In genomic region chr11:84430661-84431060, GRCh38 we compare ENCODE assay signal across 2 cellular contexts.
TF ChIP-seq lines count a peak whose summit lies in the region.

No MANE protein-coding gene starts in this region.

TF ChIP-seq in WTC11, 78 proteins besides CTCF, POLR2A, EP300 and RAD21 (continued from another document):
- TF ChIP-seq, protein P1, sequence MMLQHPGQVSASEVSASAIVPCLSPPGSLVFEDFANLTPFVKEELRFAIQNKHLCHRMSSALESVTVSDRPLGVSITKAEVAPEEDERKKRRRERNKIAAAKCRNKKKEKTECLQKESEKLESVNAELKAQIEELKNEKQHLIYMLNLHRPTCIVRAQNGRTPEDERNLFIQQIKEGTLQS (CRISPR knock-in tag; conservative IDR thresholded peaks at IDR 0.05): no peak
- no peak for TF ChIP-seq PREB (CRISPR knock-in tag; IDR thresholded peaks at IDR 0.05; ENCODE audit: borderline replicate concordance)
- no peak for TF ChIP-seq PRRX2 (CRISPR knock-in tag; IDR thresholded peaks at IDR 0.05)
- no peak for TF ChIP-seq ZNF317 (CRISPR knock-in tag; IDR thresholded peaks at IDR 0.05; ENCODE audit: borderline replicate concordance, low read depth)
- TF ChIP-seq, protein P2, sequence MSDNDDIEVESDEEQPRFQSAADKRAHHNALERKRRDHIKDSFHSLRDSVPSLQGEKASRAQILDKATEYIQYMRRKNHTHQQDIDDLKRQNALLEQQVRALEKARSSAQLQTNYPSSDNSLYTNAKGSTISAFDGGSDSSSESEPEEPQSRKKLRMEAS (CRISPR knock-in tag; IDR thresholded peaks at IDR 0.05): no peak
- TF ChIP-seq, protein P3, sequence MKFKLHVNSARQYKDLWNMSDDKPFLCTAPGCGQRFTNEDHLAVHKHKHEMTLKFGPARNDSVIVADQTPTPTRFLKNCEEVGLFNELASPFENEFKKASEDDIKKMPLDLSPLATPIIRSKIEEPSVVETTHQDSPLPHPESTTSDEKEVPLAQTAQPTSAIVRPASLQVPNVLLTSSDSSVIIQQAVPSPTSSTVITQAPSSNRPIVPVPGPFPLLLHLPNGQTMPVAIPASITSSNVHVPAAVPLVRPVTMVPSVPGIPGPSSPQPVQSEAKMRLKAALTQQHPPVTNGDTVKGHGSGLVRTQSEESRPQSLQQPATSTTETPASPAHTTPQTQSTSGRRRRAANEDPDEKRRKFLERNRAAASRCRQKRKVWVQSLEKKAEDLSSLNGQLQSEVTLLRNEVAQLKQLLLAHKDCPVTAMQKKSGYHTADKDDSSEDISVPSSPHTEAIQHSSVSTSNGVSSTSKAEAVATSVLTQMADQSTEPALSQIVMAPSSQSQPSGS (CRISPR knock-in tag; IDR thresholded peaks at IDR 0.05; ENCODE audit: borderline replicate concordance, low read depth): no peak
- TF ChIP-seq ZNF671 (CRISPR knock-in tag; IDR thresholded peaks at IDR 0.05): no peak
- TF ChIP-seq MXD4 (CRISPR knock-in tag; IDR thresholded peaks at IDR 0.05; ENCODE audit: borderline replicate concordance): no peak

TF ChIP-seq in HepG2, 621 proteins besides CTCF, POLR2A, EP300 and RAD21 (continued from another document):
- TF ChIP-seq, protein P4, sequence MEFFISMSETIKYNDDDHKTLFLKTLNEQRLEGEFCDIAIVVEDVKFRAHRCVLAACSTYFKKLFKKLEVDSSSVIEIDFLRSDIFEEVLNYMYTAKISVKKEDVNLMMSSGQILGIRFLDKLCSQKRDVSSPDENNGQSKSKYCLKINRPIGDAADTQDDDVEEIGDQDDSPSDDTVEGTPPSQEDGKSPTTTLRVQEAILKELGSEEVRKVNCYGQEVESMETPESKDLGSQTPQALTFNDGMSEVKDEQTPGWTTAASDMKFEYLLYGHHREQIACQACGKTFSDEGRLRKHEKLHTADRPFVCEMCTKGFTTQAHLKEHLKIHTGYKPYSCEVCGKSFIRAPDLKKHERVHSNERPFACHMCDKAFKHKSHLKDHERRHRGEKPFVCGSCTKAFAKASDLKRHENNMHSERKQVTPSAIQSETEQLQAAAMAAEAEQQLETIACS (CRISPR knock-in tag; IDR thresholded peaks at IDR 0.05): no peak
- no peak for TF ChIP-seq ZNF501 (CRISPR knock-in tag; IDR thresholded peaks at IDR 0.05)
- no peak for TF ChIP-seq SCMH1 (CRISPR knock-in tag; IDR thresholded peaks at IDR 0.05; ENCODE audit: borderline replicate concordance)
- no peak for TF ChIP-seq ZNF552 (CRISPR knock-in tag; IDR thresholded peaks at IDR 0.05; ENCODE audit: borderline replicate concordance)
- no peak for TF ChIP-seq RFXANK (CRISPR knock-in tag; IDR thresholded peaks at IDR 0.05)
- no peak for TF ChIP-seq BCL6 (CRISPR knock-in tag; IDR thresholded peaks at IDR 0.05)
- no peak for TF ChIP-seq REL (CRISPR knock-in tag; conservative IDR thresholded peaks at IDR 0.05)
- TF ChIP-seq PHF21A (CRISPR knock-in tag; IDR thresholded peaks at IDR 0.05): no peak
- TF ChIP-seq SRSF4 (IDR thresholded peaks at IDR 0.05; ENCODE audit: low read depth, low read length, poor library complexity, severe bottlenecking): no peak
- no peak for TF ChIP-seq TBX2 (CRISPR knock-in tag; IDR thresholded peaks at IDR 0.05; ENCODE audit: borderline replicate concordance)
